3 cellular contexts compared by ENCODE assay signal in genomic region chr18:29305516-29305915, GRCh38.
"Had no signal": no experiment of that assay in that cellular context is flagged by ENCODE, and none has a peak within 500 bp of the region (broad histone marks: within the 10 kb centered on the region; RNA-seq: fewer than 3 reads in every experiment).

No MANE protein-coding gene starts in this region.

- ATAC-seq: GM12878 had no signal

- H3K4me3 ChIP-seq: GM12878 had no signal

- DNase-seq: GDM1, GF-D8 had no signal
